13 cellular contexts compared by ENCODE assay signal in the genomic region with DNA sequence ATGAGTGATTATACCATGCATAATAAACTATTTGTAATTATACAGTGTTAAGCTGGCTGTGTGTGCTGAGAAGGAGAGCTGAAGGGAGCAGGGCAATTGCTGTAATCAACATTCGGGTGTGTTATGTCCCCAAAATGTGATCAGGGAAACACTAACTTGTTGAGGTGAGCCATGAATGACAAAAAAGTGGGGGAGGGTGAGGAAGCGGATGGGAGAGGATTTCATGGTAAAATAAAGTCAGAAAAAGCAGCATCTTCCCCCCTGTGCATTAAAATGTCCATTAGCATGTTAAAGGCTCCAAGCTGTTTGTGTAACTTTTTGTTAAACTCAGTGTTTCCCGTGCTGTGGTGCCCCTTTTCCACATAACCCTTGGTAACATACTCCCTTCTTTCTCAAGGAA.
DNase-seq lines count a peak whose midpoint lies in the region; ATAC-seq and TF ChIP-seq lines count a peak whose summit lies in the region.
"Had no signal": no experiment of that assay in that cellular context is flagged by ENCODE, and none has a peak within 500 bp of the region (broad histone marks: within the 10 kb centered on the region; RNA-seq: fewer than 3 reads in every experiment).

No MANE protein-coding gene starts in this region.

- H3K27ac Mint-ChIP-seq in T-helper 1 cell treated with Interleukin-12 subunit alpha and Interleukin-12 subunit beta and Interleukin-4 antibody, amounts not matched to agents 30 μg/mL and 1 μg/mL, for 36 hours, result peak overlapping the region; percentile 96
- peak overlapping the region; percentile 80 to 94 for H3K27ac Mint-ChIP-seq in effector memory CD8-positive, alpha-beta T cell

- POLR2A ChIA-PET in PC-3 (lab: Charles Lee; ENCODE audit: unreplicated experiment), result no interaction called here

- H2AFZ ChIP-seq in OCI-LY1 (ENCODE audit: low read length) (no peak overlapping the region), PC-3 (ENCODE audit: low read length) (no peak overlapping the region)

- peak overlapping the region; percentile 64 for H3K4me2 ChIP-seq in OCI-LY1 (ENCODE audit: low read length)
- no peak overlapping the region for H3K4me2 ChIP-seq in PC-3 (ENCODE audit: low read length)

- H3K9ac ChIP-seq in OCI-LY1 (ENCODE audit: low read length), result peak overlapping the region; percentile 65
- H3K9ac ChIP-seq in PC-3 (ENCODE audit: low read length), result no peak overlapping the region

- H3K36me3 ChIP-seq in OCI-LY1 (ENCODE audit: insufficient read depth, low read length), result peaks cover 6% of the 10 kb centered on the region
- no peaks in the 10 kb centered on the region for H3K36me3 ChIP-seq in sigmoid colon
- H3K36me3 ChIP-seq in PC-3 (ENCODE audit: low read depth, low read length), result no peaks in the 10 kb centered on the region
- H3K36me3 ChIP-seq: Peyer's patch had no signal

- TF ChIP-seq CTCF in OCI-LY1 (IDR thresholded peaks at IDR 0.05; ENCODE audit: low read length) (no peak), sigmoid colon (IDR thresholded peaks at IDR 0.05) (no peak), PC-3 (conservative IDR thresholded peaks at IDR 0.05; ENCODE audit: low read depth, low read length) (no peak)

- intact Hi-C loops in sigmoid colon (cut with DNase I) (no loop called here), PC-3 (cut with micrococcal nuclease) (no loop called here)

- H3K9me2 ChIP-seq in OCI-LY1 (ENCODE audit: low read depth, low read length), result no peaks in the 10 kb centered on the region
- no peaks in the 10 kb centered on the region for H3K9me2 ChIP-seq in PC-3 (replicated peaks; ENCODE audit: low read length)

- no TSS peak for BruUV-seq in PC-3 (replicated peaks; lab: Mats Ljungman, UMichigan)

- H3K79me2 ChIP-seq in OCI-LY1 (ENCODE audit: insufficient read depth, low read length) (peaks cover 30% of the 10 kb centered on the region), PC-3 (ENCODE audit: low read length) (no peaks in the 10 kb centered on the region)

- H3K27me3 Mint-ChIP-seq in T-helper 1 cell treated with Interleukin-12 subunit alpha and Interleukin-12 subunit beta and Interleukin-4 antibody, amounts not matched to agents 30 μg/mL and 1 μg/mL, for 36 hours (ENCODE audit: low read depth), result no peaks in the 10 kb centered on the region
- H3K27me3 Mint-ChIP-seq in effector memory CD8-positive, alpha-beta T cell, result no peaks in the 10 kb centered on the region
- H3K27me3 Mint-ChIP-seq: type B pancreatic cell had no signal

- no peak for TF ChIP-seq EP300 in sigmoid colon (IDR thresholded peaks at IDR 0.05)

- CTCF ChIA-PET in PC-3 (lab: Charles Lee), result interaction anchor here (0.5 kb wide), 1 partner anchor 40 kb away, joined by 3 read pairs; no protein-coding TSS in a partner anchor

- H3K4me3 Mint-ChIP-seq in T-helper 1 cell treated with Interleukin-12 subunit alpha and Interleukin-12 subunit beta and Interleukin-4 antibody, amounts not matched to agents 30 μg/mL and 1 μg/mL, for 36 hours, result peak overlapping the region; percentile 37
- no peak overlapping the region for H3K4me3 Mint-ChIP-seq in effector memory CD8-positive, alpha-beta T cell
- H3K4me3 Mint-ChIP-seq: type B pancreatic cell had no signal

- peaks cover 32% of the 10 kb centered on the region for H3K36me3 Mint-ChIP-seq in T-helper 1 cell treated with Interleukin-12 subunit alpha and Interleukin-12 subunit beta and Interleukin-4 antibody, amounts not matched to agents 30 μg/mL and 1 μg/mL, for 36 hours (ENCODE audit: low read depth)
- peaks cover 3% of the 10 kb centered on the region for H3K36me3 Mint-ChIP-seq in effector memory CD8-positive, alpha-beta T cell (ENCODE audit: insufficient read depth)

- H3K4me1 ChIP-seq in OCI-LY1 (ENCODE audit: insufficient read depth, low read length, severe bottlenecking) (peaks cover 91% of the 10 kb centered on the region), sigmoid colon (peaks cover 0 to 37% (median 23%) of the 10 kb centered on the region in 4 donors), PC-3 (ENCODE audit: insufficient read depth, low read length) (peaks cover 5% of the 10 kb centered on the region; the same call in 1 of the 2 replicates)

- H3F3A ChIP-seq in OCI-LY1 (ENCODE audit: insufficient read depth, low read length), result peaks cover 11% of the 10 kb centered on the region
- H3F3A ChIP-seq in PC-3 (ENCODE audit: low read length, unreplicated experiment), result no peaks in the 10 kb centered on the region

- ATAC-seq in effector memory CD8-positive, alpha-beta T cell (replicated peaks), result no peak
- ATAC-seq in PC-3, result no peak
- no peak for ATAC-seq in HG02678 (IDR thresholded peaks at IDR 0.05; ENCODE audit: unreplicated experiment)
- no peak for ATAC-seq in HG03280 (IDR thresholded peaks at IDR 0.05; ENCODE audit: unreplicated experiment)
- ATAC-seq: HepG2 had no signal

- H3K4me3 ChIP-seq in OCI-LY1 (ENCODE audit: low read depth, low read length, poor library complexity, severe bottlenecking) (peak overlapping the region; percentile 20), sigmoid colon (no peak overlapping the region), PC-3 (ENCODE audit: low read length) (no peak overlapping the region)
- H3K4me3 ChIP-seq: Peyer's patch had no signal

- peak overlapping the region; percentile 99 for H3K27ac ChIP-seq in OCI-LY1 (ENCODE audit: low read depth, low read length, poor library complexity, severe bottlenecking)
- peak overlapping the region; percentile 73 to 86 (median 78) for H3K27ac ChIP-seq in sigmoid colon
- H3K27ac ChIP-seq in PC-3 (ENCODE audit: low read length), result no peak overlapping the region
- H3K27ac ChIP-seq: 22Rv1 had no signal

- peaks cover 63% of the 10 kb centered on the region for H3K4me1 Mint-ChIP-seq in T-helper 1 cell treated with Interleukin-12 subunit alpha and Interleukin-12 subunit beta and Interleukin-4 antibody, amounts not matched to agents 30 μg/mL and 1 μg/mL, for 36 hours (ENCODE audit: low read depth)
- peaks cover 24 to 40% of the 10 kb centered on the region in 2 donors for H3K4me1 Mint-ChIP-seq in effector memory CD8-positive, alpha-beta T cell (ENCODE audit: low read depth in 2 of 2)

- H3K9me3 ChIP-seq in OCI-LY1 (ENCODE audit: low read length) (no peaks in the 10 kb centered on the region), sigmoid colon (no peaks in the 10 kb centered on the region), PC-3 (ENCODE audit: low read length) (no peaks in the 10 kb centered on the region)
- H3K9me3 ChIP-seq: Peyer's patch had no signal

- H3K27me3 ChIP-seq in OCI-LY1 (ENCODE audit: insufficient read depth, low read length) (no peaks in the 10 kb centered on the region), sigmoid colon (no peaks in the 10 kb centered on the region), PC-3 (ENCODE audit: low read length) (no peaks in the 10 kb centered on the region)
- H3K27me3 ChIP-seq: Peyer's patch had no signal

- no peaks in the 10 kb centered on the region for H3K9me3 Mint-ChIP-seq in T-helper 1 cell treated with Interleukin-12 subunit alpha and Interleukin-12 subunit beta and Interleukin-4 antibody, amounts not matched to agents 30 μg/mL and 1 μg/mL, for 36 hours
- H3K9me3 Mint-ChIP-seq in effector memory CD8-positive, alpha-beta T cell, result no peaks in the 10 kb centered on the region
- H3K9me3 Mint-ChIP-seq: type B pancreatic cell had no signal

- no peak for DNase-seq in T-helper 1 cell
- DNase-seq in effector memory CD8-positive, alpha-beta T cell, result no peak
- no peak for DNase-seq in sigmoid colon
- DNase-seq in PC-3, result no peak
- DNase-seq: NCI-H1092, Peyer's patch had no signal

- WGBS in sigmoid colon, 2 donors, result 80 to 88% methylated on average over 3 of the region's 3 CpGs

- TF ChIP-seq POLR2A in sigmoid colon (IDR thresholded peaks at IDR 0.05), result no peak

- H4K20me1 ChIP-seq in OCI-LY1 (ENCODE audit: insufficient read depth, low read length) (no peaks in the 10 kb centered on the region), PC-3 (ENCODE audit: low read length) (no peaks in the 10 kb centered on the region)
